10 cellular contexts compared by ENCODE assay signal in the genomic region with DNA sequence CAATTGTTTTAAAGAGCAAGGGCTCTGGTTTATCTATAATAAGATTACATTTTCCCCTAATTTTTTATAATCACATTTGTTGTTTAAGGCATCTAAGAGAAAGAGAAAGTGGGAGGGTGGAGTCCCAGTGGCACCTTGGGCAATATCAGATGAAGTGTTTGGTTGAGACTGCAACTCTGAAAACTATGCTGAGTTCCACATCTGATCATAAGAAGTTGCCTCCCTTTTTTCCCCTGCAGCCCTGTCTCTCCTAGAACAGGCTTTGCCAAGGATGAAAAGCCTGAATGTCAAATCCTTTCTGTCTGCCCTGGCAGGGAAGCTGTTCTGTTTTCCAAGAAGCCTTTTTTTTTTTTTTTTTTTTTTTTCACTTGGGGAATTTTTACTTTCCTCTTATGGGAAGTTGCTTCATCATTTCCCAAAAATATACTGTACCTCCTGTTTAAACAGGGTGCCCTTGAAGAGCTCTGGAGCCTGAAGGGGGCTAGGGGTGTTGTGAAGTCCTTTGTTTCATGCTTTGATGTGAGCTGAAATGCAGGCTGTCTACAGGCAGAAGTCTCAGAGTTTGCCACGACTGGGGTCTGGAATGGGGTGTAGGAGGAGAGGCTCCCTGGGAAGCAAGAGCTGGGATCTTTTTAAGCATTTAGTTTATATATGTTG.
A peak's percentile ranks its signal among the peaks of the same experiment; 100 is the strongest.
DNase-seq lines count a peak whose midpoint lies in the region; ATAC-seq and TF ChIP-seq lines count a peak whose summit lies in the region.
"Had no signal": no experiment of that assay in that cellular context is flagged by ENCODE, and none has a peak within 500 bp of the region (broad histone marks: within the 10 kb centered on the region; RNA-seq: fewer than 3 reads in every experiment).

No MANE protein-coding gene starts in this region.

- no peaks in the 10 kb centered on the region for H3K36me3 ChIP-seq in OCI-LY3 (replicated peaks; ENCODE audit: low read depth, low read length)

- no peak overlapping the region for H3K27ac ChIP-seq in OCI-LY3 (ENCODE audit: low read length)

- peak overlapping the region; percentile 55 for H3K4me2 ChIP-seq in OCI-LY3 (ENCODE audit: low read length)

- peaks cover 47% of the 10 kb centered on the region for H4K20me1 ChIP-seq in OCI-LY3 (ENCODE audit: insufficient read depth, low read length)

- peaks cover 54% of the 10 kb centered on the region for H3K4me1 ChIP-seq in OCI-LY3 (ENCODE audit: low read length)

- no peaks in the 10 kb centered on the region for H3K36me3 Mint-ChIP-seq in osteocyte (ENCODE audit: unreplicated experiment)

- H3K27me3 ChIP-seq in OCI-LY3 (ENCODE audit: low read depth, low read length), result no peaks in the 10 kb centered on the region

- H3K4me3 Mint-ChIP-seq in osteocyte (ENCODE audit: unreplicated experiment), result no peak overlapping the region

- no peak overlapping the region for H3K9ac ChIP-seq in OCI-LY3 (ENCODE audit: low read length)

- H2AFZ ChIP-seq in OCI-LY3 (ENCODE audit: low read depth, low read length), result no peak overlapping the region

- H3K27me3 Mint-ChIP-seq in osteocyte (ENCODE audit: unreplicated experiment), result no peaks in the 10 kb centered on the region

- TF ChIP-seq CTCF in GM12865 (IDR thresholded peaks at IDR 0.05; ENCODE audit: insufficient read depth, low read depth, low read length, missing control alignments) (no peak), OCI-LY3 (IDR thresholded peaks at IDR 0.05; ENCODE audit: low read depth, low read length) (no peak), osteocyte (IDR thresholded peaks at IDR 0.05) (no peak)

- H3K9me3 ChIP-seq in OCI-LY3 (ENCODE audit: insufficient read depth, low read length), result no peaks in the 10 kb centered on the region

- ATAC-seq in HG02588 (IDR thresholded peaks at IDR 0.05; ENCODE audit: unreplicated experiment) (no peak), HG02763 (IDR thresholded peaks at IDR 0.05; ENCODE audit: unreplicated experiment) (no peak)

- no peaks in the 10 kb centered on the region for H3K9me3 Mint-ChIP-seq in osteocyte (ENCODE audit: unreplicated experiment)

- peaks cover 71% of the 10 kb centered on the region for H3K79me2 ChIP-seq in OCI-LY3 (ENCODE audit: low read length)

- H3K4me3 ChIP-seq in GM12865 (ENCODE audit: low read depth, low read length) (no peak overlapping the region), OCI-LY3 (ENCODE audit: low read length) (peak overlapping the region; percentile 25)

- peak; percentile 56 for DNase-seq in GM12865 (ENCODE audit: low read depth)
- peak; percentile 52 for DNase-seq in dedifferentiated amniotic fluid mesenchymal stem cell (ENCODE audit: extremely low spot score)
- no peak for DNase-seq in osteocyte (ENCODE audit: extremely low spot score, unreplicated experiment)
- no peak for DNase-seq in GM19240 (ENCODE audit: insufficient read length, low spot score)
- DNase-seq in NAMALWA (ENCODE audit: low spot score), result no peak
- DNase-seq: dermis blood vessel endothelial cell, midbrain had no signal

- peaks cover 53% of the 10 kb centered on the region for H3K4me1 Mint-ChIP-seq in osteocyte (ENCODE audit: unreplicated experiment)

- peak overlapping the region; percentile 75 for H3K27ac Mint-ChIP-seq in osteocyte (ENCODE audit: unreplicated experiment)

Comparison
In these comparisons a context has a peak if more than half of its experiments do, and no peak if none do; other contexts are left out.
1. DNase-seq: peak in GM12865 (single experiment) and dedifferentiated amniotic fluid mesenchymal stem cell (single experiment); none in osteocyte (single experiment), GM19240 (single experiment) and NAMALWA (single experiment).